16 cellular contexts compared by ENCODE assay signal in the genomic region with DNA sequence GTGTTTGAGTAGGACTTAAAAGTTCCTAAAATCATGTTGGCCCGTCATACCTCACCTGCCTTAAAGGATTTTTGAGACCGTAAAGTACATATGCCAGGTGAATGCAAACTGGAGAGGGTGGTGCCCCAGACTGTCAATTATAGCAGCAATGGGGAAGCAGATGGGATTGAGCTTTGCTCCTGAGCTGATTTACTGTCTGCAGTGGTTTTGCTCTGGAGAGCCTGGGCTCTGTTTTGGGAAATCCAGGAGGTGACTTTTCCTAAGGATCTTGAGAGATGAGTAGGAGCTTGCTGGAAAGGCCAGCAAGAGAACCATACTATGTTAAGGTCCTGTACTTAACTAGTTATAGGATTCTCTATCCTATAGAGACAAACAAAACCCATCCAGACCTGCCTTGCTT. TPM values are rescaled to one million over a fixed set of nuclear protein-coding genes. Genes with fewer than 3 reads are reported as not detected.
DNase-seq lines count a peak whose midpoint lies in the region; ATAC-seq lines count a peak whose summit lies in the region.
"Had no signal": no experiment of that assay in that cellular context is flagged by ENCODE, and none has a peak within 500 bp of the region (broad histone marks: within the 10 kb centered on the region; RNA-seq: fewer than 3 reads in every experiment).

No MANE protein-coding gene starts in this region.

- DNase-seq in NCI-H2029 treated with DMSO at 0.1 percent for 48 hours (lab: John Stamatoyannopoulos, UW) (peak; percentile 59), NCI-H2029 (lab: John Stamatoyannopoulos, UW) (no peak), DMS53 treated with DMSO at 0.1 percent for 48 hours (lab: John Stamatoyannopoulos, UW; ENCODE audit: unreplicated experiment) (peak; percentile 1), NCI-H345 treated with DMSO at 0.1 percent for 48 hours (lab: John Stamatoyannopoulos, UW; ENCODE audit: unreplicated experiment) (peak; percentile 10), left colon (no peak), NCI-H1694 treated with DMSO at 0.1 percent for 48 hours (lab: John Stamatoyannopoulos, UW) (no peak), AG08395 (ENCODE audit: low spot score) (no peak)
- DNase-seq: 8988T, KBM-7, NCI-H1105 treated with DMSO at 0.1 percent for 48 hours, NCI-H1694, NCI-H524 treated with DMSO at 0.1 percent for 48 hours, Right ventricle myocardium superior, T-cell had no signal

- intact Hi-C loops in left colon (cut with DNase I, micrococcal nuclease) = no loop called here

- ATAC-seq in left colon (peak; percentile 80), esophagus mucosa (no peak)
- ATAC-seq: T-cell had no signal

RNA-seq across cellular contexts. Expression of a gene that starts 43.0 kb away (rescaled TPM):
- total RNA-seq in left colon (1 to 10 TPM in 1 of 2 donors, under 1 TPM in 1; 0.70 to 1.4 TPM), esophagus mucosa (0.92 TPM)
- total RNA-seq: B cell had no signal

Comparison
In these comparisons a context has a peak if more than half of its experiments do, and no peak if none do; other contexts are left out.
1. DNase-seq: peak in NCI-H2029 treated with DMSO at 0.1 percent for 48 hours (single experiment), DMS53 treated with DMSO at 0.1 percent for 48 hours (single experiment) and NCI-H345 treated with DMSO at 0.1 percent for 48 hours (single experiment); none in NCI-H2029 (single experiment), left colon (0 of 2), NCI-H1694 treated with DMSO at 0.1 percent for 48 hours (single experiment) and AG08395 (single experiment).